In the genomic region with DNA sequence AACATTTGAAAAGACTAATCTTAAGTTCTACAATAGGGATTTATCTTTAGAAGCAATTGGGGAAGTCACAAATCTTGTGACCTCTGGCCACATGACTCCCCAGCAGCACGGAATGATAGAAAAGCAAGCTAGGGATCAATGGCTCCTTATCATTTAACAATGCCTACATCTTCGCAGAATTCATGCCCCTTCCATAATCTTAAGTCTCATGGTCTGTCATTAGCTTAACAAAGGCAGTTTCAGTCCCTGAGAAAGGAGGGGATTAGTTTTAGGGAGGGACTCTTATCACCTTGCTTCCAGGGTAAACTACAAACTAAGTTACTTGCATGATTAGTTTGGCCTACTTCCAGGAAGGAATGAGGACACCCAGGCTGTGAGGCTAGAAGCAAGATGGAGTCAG, we compare ENCODE assay signal across 16 cellular contexts.
DNase-seq lines count a peak whose midpoint lies in the region; ATAC-seq and TF ChIP-seq lines count a peak whose summit lies in the region.
"Had no signal": no experiment of that assay in that cellular context is flagged by ENCODE, and none has a peak within 500 bp of the region (broad histone marks: within the 10 kb centered on the region; RNA-seq: fewer than 3 reads in every experiment).

No MANE protein-coding gene starts in this region.

- POLR2A ChIA-PET in Caco-2 (lab: Charles Lee), result no interaction called here

- H3K4me3 ChIP-seq in Caco-2 (ENCODE audit: low read depth, low read length), result no peak overlapping the region
- no peak overlapping the region for H3K4me3 ChIP-seq in GM23338
- H3K4me3 ChIP-seq in endodermal cell (ENCODE audit: low read length), result peak overlapping the region; percentile 21
- H3K4me3 ChIP-seq: A549; BLaER1 treated with 17β-estradiol and CSF1 and Interleukin-3, amounts not matched to agents 10 nM and 100 nM had no signal

- DNase-seq in Caco-2 (no peak), GM23338 (ENCODE audit: low spot score) (no peak), endodermal cell (no peak), NCI-H2081 (lab: John Stamatoyannopoulos, UW) (no peak), GM20000 (ENCODE audit: low spot score) (no peak)
- DNase-seq in stimulated activated naive CD4-positive, alpha-beta T cell treated with Interleukin-2 at 50 U/mL for 16 hours (lab: John Stamatoyannopoulos, UW), result no peak
- DNase-seq: AML-193; CD4-positive, alpha-beta T cell; CD8-positive, alpha-beta T cell; DMS79 treated with DMSO at 0.1 percent for 48 hours; GF-D8 had no signal

- H3K9me2 ChIP-seq in GM23338 (ENCODE audit: insufficient read depth), result peaks cover 3% of the 10 kb centered on the region

- CTCF ChIA-PET in Caco-2 (lab: Charles Lee), result no interaction called here

- no peaks in the 10 kb centered on the region for H3K27me3 ChIP-seq in Caco-2 (replicated peaks; ENCODE audit: control insufficient read depth, insufficient read depth, low read length)
- H3K27me3 ChIP-seq in GM23338 (ENCODE audit: insufficient read depth), result no peaks in the 10 kb centered on the region
- no peaks in the 10 kb centered on the region for H3K27me3 ChIP-seq in endodermal cell (ENCODE audit: control insufficient read depth, insufficient read depth, low read length, poor library complexity, severe bottlenecking)
- H3K27me3 ChIP-seq: BLaER1 treated with 17β-estradiol and CSF1 and Interleukin-3, amounts not matched to agents 10 nM and 100 nM had no signal

- no peaks in the 10 kb centered on the region for H3K36me3 Mint-ChIP-seq in Caco-2 (ENCODE audit: insufficient read depth, unreplicated experiment)
- H3K36me3 Mint-ChIP-seq in GM23338 (ENCODE audit: low read depth), result peaks cover 16% of the 10 kb centered on the region
- H3K36me3 Mint-ChIP-seq in endodermal cell (ENCODE audit: low read depth), result peaks cover 13% of the 10 kb centered on the region
- H3K36me3 Mint-ChIP-seq: CD8-positive, alpha-beta T cell had no signal

- no peak overlapping the region for H3K4me2 ChIP-seq in GM23338
- H3K4me2 ChIP-seq: A549 had no signal

- H3K36me3 ChIP-seq in Caco-2 (ENCODE audit: control insufficient read depth, insufficient read depth, low read length) (no peaks in the 10 kb centered on the region), GM23338 (ENCODE audit: insufficient read depth) (no peaks in the 10 kb centered on the region), endodermal cell (ENCODE audit: control insufficient read depth, insufficient read depth, low read length) (no peaks in the 10 kb centered on the region)
- H3K36me3 ChIP-seq: BLaER1 treated with 17β-estradiol and CSF1 and Interleukin-3, amounts not matched to agents 10 nM and 100 nM had no signal

- H3K4me1 ChIP-seq in Caco-2 (peaks cover 15% of the 10 kb centered on the region), GM23338 (ENCODE audit: insufficient read depth) (no peaks in the 10 kb centered on the region; the same call in 1 of the 2 replicates), endodermal cell (ENCODE audit: control insufficient read depth, insufficient read depth, low read length) (no peaks in the 10 kb centered on the region)
- H3K4me1 ChIP-seq: A549; BLaER1 treated with 17β-estradiol and CSF1 and Interleukin-3, amounts not matched to agents 10 nM and 100 nM had no signal

- H3K27me3 Mint-ChIP-seq in Caco-2 (ENCODE audit: insufficient read depth, unreplicated experiment) (no peaks in the 10 kb centered on the region), GM23338 (ENCODE audit: insufficient read depth, low read depth, poor library complexity) (no peaks in the 10 kb centered on the region), endodermal cell (ENCODE audit: insufficient read depth) (no peaks in the 10 kb centered on the region)
- H3K27me3 Mint-ChIP-seq: B cell; CD4-positive, alpha-beta T cell had no signal

- peak overlapping the region; percentile 40; the same call in 1 of the 2 replicates for H2AFZ ChIP-seq in GM23338

- TF ChIP-seq CTCF in Caco-2 (IDR thresholded peaks at IDR 0.05; ENCODE audit: insufficient read depth in 1 of 2, low read depth in 1 of 2, low read length in 1 of 2, severe bottlenecking in 1 of 2, unreplicated experiment in 1 of 2) (no peak), GM23338 (conservative IDR thresholded peaks at IDR 0.05; ENCODE audit: low read depth in 2 of 2) (no peak), endodermal cell (conservative IDR thresholded peaks at IDR 0.05) (no peak), GM20000 (IDR thresholded peaks at IDR 0.05; ENCODE audit: extremely low read depth, missing control alignments) (no peak)

- H3K4me3 Mint-ChIP-seq in Caco-2 (ENCODE audit: unreplicated experiment) (no peak overlapping the region), GM23338 (no peak overlapping the region), endodermal cell (no peak overlapping the region)
- H3K4me3 Mint-ChIP-seq: B cell; CD4-positive, alpha-beta T cell; CD8-positive, alpha-beta T cell had no signal

- no TSS peak for BruUV-seq in Caco-2 (replicated peaks; lab: Mats Ljungman, UMichigan)

- H3K9me3 ChIP-seq in Caco-2 (peaks cover 11% of the 10 kb centered on the region), endodermal cell (ENCODE audit: control insufficient read depth, low read length) (peaks cover 33% of the 10 kb centered on the region)

- H3K9me3 Mint-ChIP-seq in Caco-2 (ENCODE audit: unreplicated experiment) (peaks cover 48% of the 10 kb centered on the region), GM23338 (peaks cover 14% of the 10 kb centered on the region), endodermal cell (peaks cover 41% of the 10 kb centered on the region)

- H3K27ac Mint-ChIP-seq in Caco-2 (ENCODE audit: unreplicated experiment), result peak overlapping the region; percentile 59
- no peak overlapping the region for H3K27ac Mint-ChIP-seq in GM23338
- H3K27ac Mint-ChIP-seq in endodermal cell, result no peak overlapping the region
- H3K27ac Mint-ChIP-seq: B cell; CD4-positive, alpha-beta T cell; CD8-positive, alpha-beta T cell had no signal

- WGBS in endodermal cell (ENCODE audit: insufficient coverage in 1 of 2, insufficient read length in 1 of 2), 2 experiments, result 35 to 44% methylated on average over 1 to 2 of the region's 2 CpGs

- H3K9ac ChIP-seq in endodermal cell (ENCODE audit: extremely low read depth, low read length, poor library complexity, severe bottlenecking), result no peak overlapping the region
- H3K9ac ChIP-seq: BLaER1 treated with 17β-estradiol and CSF1 and Interleukin-3, amounts not matched to agents 10 nM and 100 nM had no signal

- ATAC-seq in GM23338, result no peak
- ATAC-seq: A549; CD8-positive, alpha-beta T cell had no signal

- intact Hi-C loops in Caco-2 (cut with micrococcal nuclease; ENCODE audit: unreplicated experiment), result no loop called here

- peaks cover 16% of the 10 kb centered on the region for H3K4me1 Mint-ChIP-seq in Caco-2 (ENCODE audit: low read depth, unreplicated experiment)
- peaks cover 18% of the 10 kb centered on the region for H3K4me1 Mint-ChIP-seq in GM23338
- peaks cover 5% of the 10 kb centered on the region for H3K4me1 Mint-ChIP-seq in endodermal cell
- H3K4me1 Mint-ChIP-seq: B cell had no signal

- no peaks in the 10 kb centered on the region for H3F3A ChIP-seq in GM23338 (replicated peaks; ENCODE audit: low read depth)

- H3K27ac ChIP-seq in GM23338 (ENCODE audit: low read depth) (no peak overlapping the region), endodermal cell (ENCODE audit: low read depth, low read length) (no peak overlapping the region)
- H3K27ac ChIP-seq: 22Rv1; A549; BLaER1 treated with 17β-estradiol and CSF1 and Interleukin-3, amounts not matched to agents 10 nM and 100 nM; C4-2B had no signal

- H4K20me1 ChIP-seq in GM23338 (replicated peaks; ENCODE audit: insufficient read depth), result no peaks in the 10 kb centered on the region
- H4K20me1 ChIP-seq: BLaER1 treated with 17β-estradiol and CSF1 and Interleukin-3, amounts not matched to agents 10 nM and 100 nM had no signal

- no peaks in the 10 kb centered on the region for H3K79me2 ChIP-seq in GM23338 (replicated peaks; ENCODE audit: insufficient read depth)

TF ChIP-seq in GM23338, 12 proteins besides CTCF, POLR2A, EP300 and RAD21 (continues in another document):
- TF ChIP-seq JUNB (IDR thresholded peaks at IDR 0.05; ENCODE audit: unreplicated experiment), result no peak
- no peak for TF ChIP-seq EZH2phosphoT487 (IDR thresholded peaks at IDR 0.05; ENCODE audit: unreplicated experiment)
- no peak for TF ChIP-seq NANOG (IDR thresholded peaks at IDR 0.05; ENCODE audit: borderline replicate concordance)
- TF ChIP-seq REST (IDR thresholded peaks at IDR 0.05; ENCODE audit: unreplicated experiment), result no peak
